ENCODE assay signal across 8 cellular contexts in genomic region chr21:29073222-29074006, GRCh38. TPM values are rescaled to one million over a fixed set of nuclear protein-coding genes. Genes with fewer than 3 reads are reported as not detected.
DNase-seq lines count a peak whose midpoint lies in the region; ATAC-seq and TF ChIP-seq lines count a peak whose summit lies in the region.

CCT8 (minus strand) TSS chr21:29073648; CDS start chr21:29073590, 58 bp downstream.

- peak; percentile 99 for DNase-seq in AG20443 (ENCODE audit: low spot score)
- DNase-seq in NCI-H510A (lab: John Stamatoyannopoulos, UW): peak; percentile 94
- DNase-seq in activated CD4-positive, alpha-beta T cell treated with anti-CD3 and anti-CD28 coated beads for 1 hour: peak; percentile 98
- DNase-seq in cerebellum (ENCODE audit: low spot score): peak; percentile 98
- DNase-seq in islet precursor cell: peak; percentile 99
- peak; percentile 95 to 99 (median 99) for DNase-seq in stimulated activated CD4-positive, alpha-beta T cell treated with anti-CD3 and anti-CD28 coated beads, Interleukin-12 subunit alpha, Interleukin-12 subunit beta, amount 100 ng/mL, for 48 hours (ENCODE audit: low read depth in 2 of 3, low spot score in 1 of 3)

- peak; percentile 95 for ATAC-seq in HG03432 (IDR thresholded peaks at IDR 0.05; ENCODE audit: unreplicated experiment)

- TF ChIP-seq POLR2A in GM19099 (IDR thresholded peaks at IDR 0.05; ENCODE audit: extremely low read depth, insufficient read length, low read depth): peak; percentile 96

RNA-seq across cellular contexts. Expression of gene CCT8, which starts in this region (rescaled TPM):
- total RNA-seq in cerebellum: 103 TPM

Comparison
In these comparisons a context has a peak if more than half of its experiments do, and no peak if none do; other contexts are left out.
1. Peak in every context shown above with its lines: DNase-seq and ATAC-seq.